Comparison of ENCODE assay signal across 1 cellular context in the genomic region with DNA sequence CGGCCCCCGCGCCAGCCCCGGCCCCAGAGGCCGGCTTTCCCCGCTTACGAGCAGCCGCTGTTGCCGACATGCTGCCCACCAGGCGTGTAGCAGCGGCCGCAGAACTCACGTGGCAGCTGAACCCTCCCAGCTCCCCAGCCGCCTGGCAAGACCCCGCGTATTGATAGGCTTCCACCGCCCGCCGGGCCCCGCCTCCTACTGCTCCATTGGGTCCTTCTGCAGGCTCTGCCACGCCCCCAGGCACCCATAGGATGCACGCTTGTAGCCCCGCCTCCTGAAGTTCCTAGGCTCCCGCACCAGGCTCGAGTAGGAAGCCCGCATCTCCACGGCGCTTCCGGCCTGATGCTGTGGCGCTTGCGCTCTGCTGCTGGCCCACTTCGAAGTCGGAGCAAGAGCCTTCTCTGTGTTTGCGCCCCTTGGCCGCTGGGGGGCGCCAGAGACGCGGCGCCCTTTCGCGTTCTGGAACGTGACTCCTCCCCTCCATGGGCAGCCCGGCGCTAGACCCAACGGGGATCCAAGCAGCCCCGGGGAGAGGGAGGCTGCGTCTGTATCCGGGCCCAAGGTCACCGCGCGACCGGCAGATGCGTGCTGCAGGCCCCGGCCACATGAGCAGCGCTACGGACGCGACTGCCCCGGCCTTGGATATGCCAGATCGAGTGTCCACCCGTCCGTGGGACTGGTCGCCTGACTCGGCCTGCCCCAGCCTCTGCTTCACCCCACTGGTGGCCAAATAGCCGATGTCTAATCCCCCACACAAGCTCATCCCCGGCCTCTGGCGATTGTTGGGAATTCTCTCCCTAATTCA.
TF ChIP-seq lines count a peak whose summit lies in the region.

A gene (plus strand): TSS at position 566 of the 805 bp plus-strand sequence. CDS start 993 bp downstream, outside the sequence.
A gene with protein sequence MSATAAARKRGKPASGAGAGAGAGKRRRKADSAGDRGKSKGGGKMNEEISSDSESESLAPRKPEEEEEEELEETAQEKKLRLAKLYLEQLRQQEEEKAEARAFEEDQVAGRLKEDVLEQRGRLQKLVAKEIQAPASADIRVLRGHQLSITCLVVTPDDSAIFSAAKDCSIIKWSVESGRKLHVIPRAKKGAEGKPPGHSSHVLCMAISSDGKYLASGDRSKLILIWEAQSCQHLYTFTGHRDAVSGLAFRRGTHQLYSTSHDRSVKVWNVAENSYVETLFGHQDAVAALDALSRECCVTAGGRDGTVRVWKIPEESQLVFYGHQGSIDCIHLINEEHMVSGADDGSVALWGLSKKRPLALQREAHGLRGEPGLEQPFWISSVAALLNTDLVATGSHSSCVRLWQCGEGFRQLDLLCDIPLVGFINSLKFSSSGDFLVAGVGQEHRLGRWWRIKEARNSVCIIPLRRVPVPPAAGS (minus strand): TSS at position 107 of the 805 bp plus-strand sequence. CDS start 37 bp downstream, at position 70.

TF ChIP-seq in HepG2, 621 proteins besides CTCF, POLR2A, EP300 and RAD21 (continued from another document and continues in another):
- TF ChIP-seq, protein P1, sequence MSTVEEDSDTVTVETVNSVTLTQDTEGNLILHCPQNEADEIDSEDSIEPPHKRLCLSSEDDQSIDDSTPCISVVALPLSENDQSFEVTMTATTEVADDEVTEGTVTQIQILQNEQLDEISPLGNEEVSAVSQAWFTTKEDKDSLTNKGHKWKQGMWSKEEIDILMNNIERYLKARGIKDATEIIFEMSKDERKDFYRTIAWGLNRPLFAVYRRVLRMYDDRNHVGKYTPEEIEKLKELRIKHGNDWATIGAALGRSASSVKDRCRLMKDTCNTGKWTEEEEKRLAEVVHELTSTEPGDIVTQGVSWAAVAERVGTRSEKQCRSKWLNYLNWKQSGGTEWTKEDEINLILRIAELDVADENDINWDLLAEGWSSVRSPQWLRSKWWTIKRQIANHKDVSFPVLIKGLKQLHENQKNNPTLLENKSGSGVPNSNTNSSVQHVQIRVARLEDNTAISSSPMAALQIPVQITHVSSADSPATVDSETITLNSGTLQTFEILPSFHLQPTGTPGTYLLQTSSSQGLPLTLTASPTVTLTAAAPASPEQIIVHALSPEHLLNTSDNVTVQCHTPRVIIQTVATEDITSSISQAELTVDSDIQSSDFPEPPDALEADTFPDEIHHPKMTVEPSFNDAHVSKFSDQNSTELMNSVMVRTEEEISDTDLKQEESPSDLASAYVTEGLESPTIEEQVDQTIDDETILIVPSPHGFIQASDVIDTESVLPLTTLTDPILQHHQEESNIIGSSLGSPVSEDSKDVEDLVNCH (CRISPR knock-in tag; IDR thresholded peaks at IDR 0.05), result peak; percentile 86; the same call in 1 of the 2 replicates
- TF ChIP-seq, protein P2, sequence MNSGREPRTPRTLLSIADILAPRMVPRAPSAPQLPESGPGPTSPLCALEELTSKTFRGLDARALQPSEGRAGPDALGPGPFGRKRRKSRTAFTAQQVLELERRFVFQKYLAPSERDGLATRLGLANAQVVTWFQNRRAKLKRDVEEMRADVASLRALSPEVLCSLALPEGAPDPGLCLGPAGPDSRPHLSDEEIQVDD (CRISPR knock-in tag; IDR thresholded peaks at IDR 0.05; ENCODE audit: borderline replicate concordance), result peak; percentile 86; the same call in 1 of the 2 replicates
- TF ChIP-seq, protein P3, sequence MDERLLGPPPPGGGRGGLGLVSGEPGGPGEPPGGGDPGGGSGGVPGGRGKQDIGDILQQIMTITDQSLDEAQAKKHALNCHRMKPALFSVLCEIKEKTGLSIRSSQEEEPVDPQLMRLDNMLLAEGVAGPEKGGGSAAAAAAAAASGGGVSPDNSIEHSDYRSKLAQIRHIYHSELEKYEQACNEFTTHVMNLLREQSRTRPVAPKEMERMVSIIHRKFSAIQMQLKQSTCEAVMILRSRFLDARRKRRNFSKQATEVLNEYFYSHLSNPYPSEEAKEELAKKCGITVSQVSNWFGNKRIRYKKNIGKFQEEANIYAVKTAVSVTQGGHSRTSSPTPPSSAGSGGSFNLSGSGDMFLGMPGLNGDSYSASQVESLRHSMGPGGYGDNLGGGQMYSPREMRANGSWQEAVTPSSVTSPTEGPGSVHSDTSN (CRISPR knock-in tag; IDR thresholded peaks at IDR 0.05), result no peak
- peak; percentile 100 for TF ChIP-seq MXI1 (IDR thresholded peaks at IDR 0.05; ENCODE audit: borderline replicate concordance, low read depth, low read length)
- TF ChIP-seq FLYWCH1 (CRISPR knock-in tag; IDR thresholded peaks at IDR 0.05), result no peak
- TF ChIP-seq, protein P4, sequence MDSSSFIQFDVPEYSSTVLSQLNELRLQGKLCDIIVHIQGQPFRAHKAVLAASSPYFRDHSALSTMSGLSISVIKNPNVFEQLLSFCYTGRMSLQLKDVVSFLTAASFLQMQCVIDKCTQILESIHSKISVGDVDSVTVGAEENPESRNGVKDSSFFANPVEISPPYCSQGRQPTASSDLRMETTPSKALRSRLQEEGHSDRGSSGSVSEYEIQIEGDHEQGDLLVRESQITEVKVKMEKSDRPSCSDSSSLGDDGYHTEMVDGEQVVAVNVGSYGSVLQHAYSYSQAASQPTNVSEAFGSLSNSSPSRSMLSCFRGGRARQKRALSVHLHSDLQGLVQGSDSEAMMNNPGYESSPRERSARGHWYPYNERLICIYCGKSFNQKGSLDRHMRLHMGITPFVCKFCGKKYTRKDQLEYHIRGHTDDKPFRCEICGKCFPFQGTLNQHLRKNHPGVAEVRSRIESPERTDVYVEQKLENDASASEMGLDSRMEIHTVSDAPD (CRISPR knock-in tag; IDR thresholded peaks at IDR 0.05), result no peak; the same call in 1 of the 2 replicates
- no peak for TF ChIP-seq ZFP37 (CRISPR knock-in tag; IDR thresholded peaks at IDR 0.05; ENCODE audit: borderline replicate concordance)
- no peak; the same call in 1 of the 2 replicates for TF ChIP-seq BRCA1 (CRISPR knock-in tag; IDR thresholded peaks at IDR 0.05)
- TF ChIP-seq SAP130 (CRISPR knock-in tag; IDR thresholded peaks at IDR 0.05; ENCODE audit: low read depth), result peak; percentile 98
- TF ChIP-seq NR2F1 (CRISPR knock-in tag; IDR thresholded peaks at IDR 0.05), result peak in 1 of 2 experiments; percentile 23; a peak in 1 of 4 replicates
- TF ChIP-seq ZBTB1 (CRISPR knock-in tag; IDR thresholded peaks at IDR 0.05; ENCODE audit: borderline replicate concordance), result no peak
- TF ChIP-seq PRPF4 (IDR thresholded peaks at IDR 0.05; ENCODE audit: low read depth, low read length, poor library complexity, severe bottlenecking), result no peak
- TF ChIP-seq, protein P5, sequence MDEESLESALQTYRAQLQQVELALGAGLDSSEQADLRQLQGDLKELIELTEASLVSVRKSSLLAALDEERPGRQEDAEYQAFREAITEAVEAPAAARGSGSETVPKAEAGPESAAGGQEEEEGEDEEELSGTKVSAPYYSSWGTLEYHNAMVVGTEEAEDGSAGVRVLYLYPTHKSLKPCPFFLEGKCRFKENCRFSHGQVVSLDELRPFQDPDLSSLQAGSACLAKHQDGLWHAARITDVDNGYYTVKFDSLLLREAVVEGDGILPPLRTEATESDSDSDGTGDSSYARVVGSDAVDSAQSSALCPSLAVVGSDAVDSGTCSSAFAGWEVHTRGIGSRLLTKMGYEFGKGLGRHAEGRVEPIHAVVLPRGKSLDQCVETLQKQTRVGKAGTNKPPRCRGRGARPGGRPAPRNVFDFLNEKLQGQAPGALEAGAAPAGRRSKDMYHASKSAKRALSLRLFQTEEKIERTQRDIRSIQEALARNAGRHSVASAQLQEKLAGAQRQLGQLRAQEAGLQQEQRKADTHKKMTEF (CRISPR knock-in tag; IDR thresholded peaks at IDR 0.05), result peak; percentile 95
- no peak; the same call in 1 of the 2 replicates for TF ChIP-seq HMG20A (CRISPR knock-in tag; IDR thresholded peaks at IDR 0.05; ENCODE audit: borderline replicate concordance)
- TF ChIP-seq HDAC2 (CRISPR knock-in tag; IDR thresholded peaks at IDR 0.05), result peak; percentile 75
- peak; percentile 63; the same call in 1 of the 2 replicates for TF ChIP-seq CREM (IDR thresholded peaks at IDR 0.05)
- no peak for TF ChIP-seq CREM (CRISPR knock-in tag; IDR thresholded peaks at IDR 0.05)
- TF ChIP-seq, protein P6, sequence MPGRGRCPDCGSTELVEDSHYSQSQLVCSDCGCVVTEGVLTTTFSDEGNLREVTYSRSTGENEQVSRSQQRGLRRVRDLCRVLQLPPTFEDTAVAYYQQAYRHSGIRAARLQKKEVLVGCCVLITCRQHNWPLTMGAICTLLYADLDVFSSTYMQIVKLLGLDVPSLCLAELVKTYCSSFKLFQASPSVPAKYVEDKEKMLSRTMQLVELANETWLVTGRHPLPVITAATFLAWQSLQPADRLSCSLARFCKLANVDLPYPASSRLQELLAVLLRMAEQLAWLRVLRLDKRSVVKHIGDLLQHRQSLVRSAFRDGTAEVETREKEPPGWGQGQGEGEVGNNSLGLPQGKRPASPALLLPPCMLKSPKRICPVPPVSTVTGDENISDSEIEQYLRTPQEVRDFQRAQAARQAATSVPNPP (CRISPR knock-in tag; IDR thresholded peaks at IDR 0.05), result no peak
- TF ChIP-seq, protein P7, sequence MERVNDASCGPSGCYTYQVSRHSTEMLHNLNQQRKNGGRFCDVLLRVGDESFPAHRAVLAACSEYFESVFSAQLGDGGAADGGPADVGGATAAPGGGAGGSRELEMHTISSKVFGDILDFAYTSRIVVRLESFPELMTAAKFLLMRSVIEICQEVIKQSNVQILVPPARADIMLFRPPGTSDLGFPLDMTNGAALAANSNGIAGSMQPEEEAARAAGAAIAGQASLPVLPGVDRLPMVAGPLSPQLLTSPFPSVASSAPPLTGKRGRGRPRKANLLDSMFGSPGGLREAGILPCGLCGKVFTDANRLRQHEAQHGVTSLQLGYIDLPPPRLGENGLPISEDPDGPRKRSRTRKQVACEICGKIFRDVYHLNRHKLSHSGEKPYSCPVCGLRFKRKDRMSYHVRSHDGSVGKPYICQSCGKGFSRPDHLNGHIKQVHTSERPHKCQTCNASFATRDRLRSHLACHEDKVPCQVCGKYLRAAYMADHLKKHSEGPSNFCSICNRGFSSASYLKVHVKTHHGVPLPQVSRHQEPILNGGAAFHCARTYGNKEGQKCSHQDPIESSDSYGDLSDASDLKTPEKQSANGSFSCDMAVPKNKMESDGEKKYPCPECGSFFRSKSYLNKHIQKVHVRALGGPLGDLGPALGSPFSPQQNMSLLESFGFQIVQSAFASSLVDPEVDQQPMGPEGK (CRISPR knock-in tag; IDR thresholded peaks at IDR 0.05), result peak; percentile 70; the same call in 1 of the 2 replicates
- TF ChIP-seq ZNF20 (CRISPR knock-in tag; IDR thresholded peaks at IDR 0.05), result no peak
- 0 out of 2 replicates have a peak, but pooled peaks have one; percentile 59 for TF ChIP-seq ZFYVE20 (CRISPR knock-in tag; IDR thresholded peaks at IDR 0.05; ENCODE audit: borderline replicate concordance, low read depth)
- no peak for TF ChIP-seq XBP1 (CRISPR knock-in tag; IDR thresholded peaks at IDR 0.05)
- TF ChIP-seq SSRP1 (CRISPR knock-in tag; IDR thresholded peaks at IDR 0.05), result no peak
- peak; percentile 68; the same call in 1 of the 2 replicates for TF ChIP-seq CBX5 (CRISPR knock-in tag; IDR thresholded peaks at IDR 0.05; ENCODE audit: borderline replicate concordance)
- peak; percentile 92 for TF ChIP-seq JARID2 (CRISPR knock-in tag; IDR thresholded peaks at IDR 0.05; ENCODE audit: insufficient replicate concordance)
- TF ChIP-seq, protein P8, sequence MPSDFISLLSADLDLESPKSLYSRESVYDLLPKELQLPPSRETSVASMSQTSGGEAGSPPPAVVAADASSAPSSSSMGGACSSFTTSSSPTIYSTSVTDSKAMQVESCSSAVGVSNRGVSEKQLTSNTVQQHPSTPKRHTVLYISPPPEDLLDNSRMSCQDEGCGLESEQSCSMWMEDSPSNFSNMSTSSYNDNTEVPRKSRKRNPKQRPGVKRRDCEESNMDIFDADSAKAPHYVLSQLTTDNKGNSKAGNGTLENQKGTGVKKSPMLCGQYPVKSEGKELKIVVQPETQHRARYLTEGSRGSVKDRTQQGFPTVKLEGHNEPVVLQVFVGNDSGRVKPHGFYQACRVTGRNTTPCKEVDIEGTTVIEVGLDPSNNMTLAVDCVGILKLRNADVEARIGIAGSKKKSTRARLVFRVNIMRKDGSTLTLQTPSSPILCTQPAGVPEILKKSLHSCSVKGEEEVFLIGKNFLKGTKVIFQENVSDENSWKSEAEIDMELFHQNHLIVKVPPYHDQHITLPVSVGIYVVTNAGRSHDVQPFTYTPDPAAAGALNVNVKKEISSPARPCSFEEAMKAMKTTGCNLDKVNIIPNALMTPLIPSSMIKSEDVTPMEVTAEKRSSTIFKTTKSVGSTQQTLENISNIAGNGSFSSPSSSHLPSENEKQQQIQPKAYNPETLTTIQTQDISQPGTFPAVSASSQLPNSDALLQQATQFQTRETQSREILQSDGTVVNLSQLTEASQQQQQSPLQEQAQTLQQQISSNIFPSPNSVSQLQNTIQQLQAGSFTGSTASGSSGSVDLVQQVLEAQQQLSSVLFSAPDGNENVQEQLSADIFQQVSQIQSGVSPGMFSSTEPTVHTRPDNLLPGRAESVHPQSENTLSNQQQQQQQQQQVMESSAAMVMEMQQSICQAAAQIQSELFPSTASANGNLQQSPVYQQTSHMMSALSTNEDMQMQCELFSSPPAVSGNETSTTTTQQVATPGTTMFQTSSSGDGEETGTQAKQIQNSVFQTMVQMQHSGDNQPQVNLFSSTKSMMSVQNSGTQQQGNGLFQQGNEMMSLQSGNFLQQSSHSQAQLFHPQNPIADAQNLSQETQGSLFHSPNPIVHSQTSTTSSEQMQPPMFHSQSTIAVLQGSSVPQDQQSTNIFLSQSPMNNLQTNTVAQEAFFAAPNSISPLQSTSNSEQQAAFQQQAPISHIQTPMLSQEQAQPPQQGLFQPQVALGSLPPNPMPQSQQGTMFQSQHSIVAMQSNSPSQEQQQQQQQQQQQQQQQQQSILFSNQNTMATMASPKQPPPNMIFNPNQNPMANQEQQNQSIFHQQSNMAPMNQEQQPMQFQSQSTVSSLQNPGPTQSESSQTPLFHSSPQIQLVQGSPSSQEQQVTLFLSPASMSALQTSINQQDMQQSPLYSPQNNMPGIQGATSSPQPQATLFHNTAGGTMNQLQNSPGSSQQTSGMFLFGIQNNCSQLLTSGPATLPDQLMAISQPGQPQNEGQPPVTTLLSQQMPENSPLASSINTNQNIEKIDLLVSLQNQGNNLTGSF (CRISPR knock-in tag; IDR thresholded peaks at IDR 0.05), result peak; percentile 66; the same call in 1 of the 2 replicates
- peak; percentile 58 for TF ChIP-seq YY1 (IDR thresholded peaks at IDR 0.05; ENCODE audit: insufficient read depth, insufficient replicate concordance, low read depth, low read length)
- TF ChIP-seq NBN (conservative IDR thresholded peaks at IDR 0.05), result no peak
- TF ChIP-seq, protein P9, sequence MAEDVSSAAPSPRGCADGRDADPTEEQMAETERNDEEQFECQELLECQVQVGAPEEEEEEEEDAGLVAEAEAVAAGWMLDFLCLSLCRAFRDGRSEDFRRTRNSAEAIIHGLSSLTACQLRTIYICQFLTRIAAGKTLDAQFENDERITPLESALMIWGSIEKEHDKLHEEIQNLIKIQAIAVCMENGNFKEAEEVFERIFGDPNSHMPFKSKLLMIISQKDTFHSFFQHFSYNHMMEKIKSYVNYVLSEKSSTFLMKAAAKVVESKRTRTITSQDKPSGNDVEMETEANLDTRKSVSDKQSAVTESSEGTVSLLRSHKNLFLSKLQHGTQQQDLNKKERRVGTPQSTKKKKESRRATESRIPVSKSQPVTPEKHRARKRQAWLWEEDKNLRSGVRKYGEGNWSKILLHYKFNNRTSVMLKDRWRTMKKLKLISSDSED (CRISPR knock-in tag; IDR thresholded peaks at IDR 0.05), result no peak
- TF ChIP-seq HOXA3 (CRISPR knock-in tag; IDR thresholded peaks at IDR 0.05), result peak; percentile 81; the same call in 1 of the 2 replicates
- peak; percentile 39 for TF ChIP-seq ZNF781 (CRISPR knock-in tag; IDR thresholded peaks at IDR 0.05; ENCODE audit: borderline replicate concordance, not compliant biosample characterization)
- TF ChIP-seq ZNF891 (CRISPR knock-in tag; IDR thresholded peaks at IDR 0.05), result no peak
- TF ChIP-seq RARG (CRISPR knock-in tag; IDR thresholded peaks at IDR 0.05; ENCODE audit: low read depth), result no peak; the same call in 1 of the 2 replicates
- TF ChIP-seq FOXC1 (CRISPR knock-in tag; IDR thresholded peaks at IDR 0.05; ENCODE audit: borderline replicate concordance), result no peak; the same call in none of the 2 replicates
- TF ChIP-seq LCORL (IDR thresholded peaks at IDR 0.05), result no peak
- peak; percentile 93 for TF ChIP-seq LCORL (CRISPR knock-in tag; IDR thresholded peaks at IDR 0.05)
- TF ChIP-seq MED13 (CRISPR knock-in tag; IDR thresholded peaks at IDR 0.05), result no peak; the same call in 1 of the 2 replicates
